29 cellular contexts compared by ENCODE assay signal in the genomic region with DNA sequence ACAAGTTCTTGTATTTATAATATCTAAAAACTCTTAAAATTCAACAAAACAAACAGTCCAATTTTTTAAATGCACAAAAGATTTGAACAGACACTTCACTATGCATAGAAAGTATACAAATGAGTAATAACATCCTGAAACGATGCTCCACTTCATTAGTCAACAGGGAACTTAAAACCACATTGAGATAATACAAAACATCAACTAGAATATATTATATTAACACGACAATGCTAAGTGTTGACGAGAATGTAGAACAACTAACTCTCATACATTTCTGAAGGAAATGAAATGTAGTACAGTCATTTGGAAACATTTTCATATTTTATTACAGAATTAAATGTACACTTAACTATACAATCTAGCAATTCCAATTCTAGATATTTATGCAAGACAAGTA.
"Had no signal": no experiment of that assay in that cellular context is flagged by ENCODE, and none has a peak within 500 bp of the region (broad histone marks: within the 10 kb centered on the region; RNA-seq: fewer than 3 reads in every experiment).

No MANE protein-coding gene starts in this region.

- H3K4me3 Mint-ChIP-seq: nephron, neural crest cell had no signal

- FAIRE-seq: keratinocyte, pancreas had no signal

- H3K27me3 Mint-ChIP-seq: naive thymus-derived CD8-positive, alpha-beta T cell had no signal

- H3K9me3 ChIP-seq: left lung, lower lobe of right lung, prostate gland, stomach, testis, thyroid gland, transverse colon, upper lobe of left lung, vagina had no signal

- ATAC-seq: left colon; left lung; lower lobe of right lung; naive thymus-derived CD8-positive, alpha-beta T cell; pancreas; right cardiac atrium; sciatic nerve had no signal

- DNase-seq: hippocampal formation; left colon; left lung; lower lobe of right lung; mammary epithelial cell; mesenchymal stem cell; naive thymus-derived CD8-positive, alpha-beta T cell; nucleus accumbens; pancreas; posterior cingulate gyrus; retina; right cardiac atrium; stimulated activated CD4-positive, alpha-beta T cell treated with anti-CD3 and anti-CD28 coated beads, Interleukin-12 subunit alpha, Interleukin-12 subunit beta, amount 100 ng/mL, for 4 hours; stimulated activated CD4-positive, alpha-beta T cell treated with anti-CD3 and anti-CD28 coated beads, Interleukin-15, amount 100 ng/mL, for 24 hours; stimulated activated CD4-positive, alpha-beta T cell treated with anti-CD3 and anti-CD28 coated beads, Interleukin-2, amount 100 ng/mL, for 24 hours; stimulated activated CD4-positive, alpha-beta T cell treated with anti-CD3 and anti-CD28 coated beads, Interleukin-4, amount 100 ng/mL, for 1 hour; stimulated activated naive CD4-positive, alpha-beta T cell; stomach; testis; thyroid gland; transverse colon; upper lobe of left lung had no signal

- H3K27ac Mint-ChIP-seq: nephron had no signal

- H3K27ac ChIP-seq: left lung, lower lobe of right lung, pancreas, prostate gland, skin epidermis, stomach, testis, thyroid gland, transverse colon, upper lobe of left lung, vagina had no signal

- H3K27me3 ChIP-seq: left lung, pancreas, stomach, testis, thyroid gland, transverse colon, upper lobe of left lung, vagina had no signal

- H3K36me3 Mint-ChIP-seq: naive thymus-derived CD8-positive, alpha-beta T cell had no signal
